Comparison of ENCODE assay signal across 15 cellular contexts in the genomic region with DNA sequence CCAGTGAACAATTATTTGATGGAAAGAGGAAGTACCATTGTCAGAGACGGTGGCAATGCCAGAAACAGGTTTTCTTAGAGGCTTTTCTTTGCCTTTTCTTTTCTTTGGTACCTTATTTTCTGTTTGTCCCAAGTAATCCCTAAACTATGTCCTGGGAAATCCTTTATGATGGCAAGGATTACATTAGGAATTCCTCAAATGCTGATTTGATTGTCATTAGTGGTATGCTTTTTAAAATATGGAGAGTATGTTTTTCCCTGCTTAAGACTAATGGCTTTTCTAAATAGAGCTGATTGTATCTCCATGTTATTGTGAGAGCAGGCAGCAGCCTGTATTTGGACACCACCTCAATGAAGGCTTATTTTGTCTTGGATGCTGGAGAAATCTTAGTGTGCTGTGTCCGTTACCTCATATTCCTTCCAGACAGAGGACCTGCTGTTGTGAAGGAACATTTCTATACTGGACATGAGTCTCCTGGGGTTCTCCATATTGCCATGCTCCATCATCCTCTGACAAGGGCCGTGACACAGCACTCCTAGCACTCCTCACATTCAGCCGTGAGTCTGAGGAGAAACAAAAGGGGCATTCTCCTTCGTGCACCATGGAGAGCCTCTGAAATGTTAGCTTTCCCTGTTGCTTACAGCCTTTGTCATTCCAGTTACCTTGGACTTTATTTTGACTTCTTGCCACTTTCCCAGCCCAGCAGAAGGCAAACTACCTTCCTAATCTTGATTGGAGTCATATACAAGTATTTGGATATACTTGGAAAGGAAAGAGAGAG. TPM values are rescaled to one million over a fixed set of nuclear protein-coding genes. Genes with fewer than 3 reads are reported as not detected.
DNase-seq lines count a peak whose midpoint lies in the region; ATAC-seq and TF ChIP-seq lines count a peak whose summit lies in the region.
"Had no signal": no experiment of that assay in that cellular context is flagged by ENCODE, and none has a peak within 500 bp of the region (broad histone marks: within the 10 kb centered on the region; RNA-seq: fewer than 3 reads in every experiment).

No MANE protein-coding gene starts in this region.

- H3K9ac ChIP-seq in HUES48 (ENCODE audit: low read depth, low read length), result no peak overlapping the region
- no peak overlapping the region for H3K9ac ChIP-seq in parathyroid adenoma
- H3K9ac ChIP-seq in PC-3 (ENCODE audit: low read length), result no peak overlapping the region
- no peak overlapping the region for H3K9ac ChIP-seq in smooth muscle cell (ENCODE audit: low read depth)

- TF ChIP-seq CTCF in parathyroid adenoma (IDR thresholded peaks at IDR 0.05) (no peak), PC-3 (conservative IDR thresholded peaks at IDR 0.05; ENCODE audit: low read depth, low read length) (no peak), prostate gland (IDR thresholded peaks at IDR 0.05) (no peak), smooth muscle cell (IDR thresholded peaks at IDR 0.05; ENCODE audit: borderline replicate concordance, insufficient read depth, poor library complexity, severe bottlenecking) (no peak)

- 36% methylated on average over 5 of the region's 5 CpGs for WGBS in prostate gland
- WGBS in smooth muscle cell (ENCODE audit: low lambda C conversion rate), result 72% methylated on average over 5 of the region's 5 CpGs

- no peak for TF ChIP-seq POLR2A in prostate gland (IDR thresholded peaks at IDR 0.05)

- H2AFZ ChIP-seq in parathyroid adenoma, result no peak overlapping the region
- no peak overlapping the region for H2AFZ ChIP-seq in PC-3 (ENCODE audit: low read length)
- no peak overlapping the region for H2AFZ ChIP-seq in smooth muscle cell (ENCODE audit: low read depth)

- peak overlapping the region; percentile 83 for H3K27ac ChIP-seq in HUES48 (ENCODE audit: low read depth, low read length)
- peak overlapping the region; percentile 29 for H3K27ac ChIP-seq in parathyroid adenoma
- no peak overlapping the region for H3K27ac ChIP-seq in PC-3 (ENCODE audit: low read length)
- peak overlapping the region in 1 of 2 donors; percentile 11 for H3K27ac ChIP-seq in prostate gland
- no peak overlapping the region for H3K27ac ChIP-seq in smooth muscle cell (ENCODE audit: low read depth)
- H3K27ac ChIP-seq: epithelial cell of prostate had no signal

- peaks cover 7% of the 10 kb centered on the region for H3F3A ChIP-seq in PC-3 (ENCODE audit: low read length, unreplicated experiment)
- no peaks in the 10 kb centered on the region for H3F3A ChIP-seq in smooth muscle cell (ENCODE audit: low read depth)

- POLR2A ChIA-PET in PC-3 (lab: Charles Lee; ENCODE audit: unreplicated experiment), result no interaction called here

- H3K4me3 ChIP-seq in HUES48 (ENCODE audit: low read depth, low read length), result no peak overlapping the region
- H3K4me3 ChIP-seq in parathyroid adenoma (ENCODE audit: low read depth, low read length), result no peak overlapping the region
- no peak overlapping the region for H3K4me3 ChIP-seq in PC-3 (ENCODE audit: low read length)
- H3K4me3 ChIP-seq in prostate gland, result no peak overlapping the region
- H3K4me3 ChIP-seq in smooth muscle cell, result no peak overlapping the region

- DNase-seq in RPMI7951 (ENCODE audit: low read depth), result peak; percentile 5
- DNase-seq in globus pallidus (ENCODE audit: low spot score), result peak; percentile 77
- no peak for DNase-seq in PC-3
- DNase-seq in prostate gland (ENCODE audit: low spot score), result no peak
- DNase-seq in smooth muscle cell (lab: John Stamatoyannopoulos, UW; ENCODE audit: unreplicated experiment), result no peak
- DNase-seq: activated T-cell treated with anti-CD3 and anti-CD28 coated beads for 4 hours; aorta; CD8-positive, alpha-beta T cell; immature natural killer cell; natural killer cell had no signal

- H3K27me3 ChIP-seq in HUES48 (ENCODE audit: control insufficient read depth, insufficient read depth, low read length) (no peaks in the 10 kb centered on the region), parathyroid adenoma (ENCODE audit: control insufficient read depth, insufficient read depth, low read length) (no peaks in the 10 kb centered on the region), PC-3 (ENCODE audit: low read length) (no peaks in the 10 kb centered on the region), prostate gland (replicated peaks; ENCODE audit: insufficient read depth) (no peaks in the 10 kb centered on the region), smooth muscle cell (ENCODE audit: low read depth) (no peaks in the 10 kb centered on the region)

- no peaks in the 10 kb centered on the region for H3K9me2 ChIP-seq in PC-3 (replicated peaks; ENCODE audit: low read length)

- BruUV-seq in PC-3 (replicated peaks; lab: Mats Ljungman, UMichigan), result no TSS peak

- H4K20me1 ChIP-seq in PC-3 (ENCODE audit: low read length) (no peaks in the 10 kb centered on the region), smooth muscle cell (ENCODE audit: low read depth) (peaks cover 5% of the 10 kb centered on the region)

- intact Hi-C loops in PC-3 (cut with micrococcal nuclease), result no loop called here
- intact Hi-C loops in prostate gland (cut with DNase I), result no loop called here

- peaks cover 15% of the 10 kb centered on the region for H3K36me3 ChIP-seq in HUES48 (ENCODE audit: control insufficient read depth, insufficient read depth, low read length)
- no peaks in the 10 kb centered on the region for H3K36me3 ChIP-seq in parathyroid adenoma (ENCODE audit: control insufficient read depth, insufficient read depth, low read length)
- no peaks in the 10 kb centered on the region for H3K36me3 ChIP-seq in PC-3 (ENCODE audit: low read depth, low read length)
- H3K36me3 ChIP-seq in prostate gland, result no peaks in the 10 kb centered on the region
- no peaks in the 10 kb centered on the region for H3K36me3 ChIP-seq in smooth muscle cell (ENCODE audit: low read depth)

- CTCF ChIA-PET in PC-3 (lab: Charles Lee), result no interaction called here

- H3K79me2 ChIP-seq in parathyroid adenoma (no peaks in the 10 kb centered on the region), PC-3 (ENCODE audit: low read length) (no peaks in the 10 kb centered on the region), smooth muscle cell (ENCODE audit: low read depth) (no peaks in the 10 kb centered on the region)

- ATAC-seq in PC-3 (no peak), HG03280 (IDR thresholded peaks at IDR 0.05; ENCODE audit: unreplicated experiment) (no peak)
- ATAC-seq: CD8-positive, alpha-beta T cell; natural killer cell; Panc1 had no signal

- H3K9me3 ChIP-seq in HUES48 (ENCODE audit: control insufficient read depth, insufficient read depth, low read length), result no peaks in the 10 kb centered on the region
- H3K9me3 ChIP-seq in parathyroid adenoma (ENCODE audit: control insufficient read depth, low read length), result no peaks in the 10 kb centered on the region
- H3K9me3 ChIP-seq in PC-3 (ENCODE audit: low read length), result no peaks in the 10 kb centered on the region
- H3K9me3 ChIP-seq in prostate gland, result no peaks in the 10 kb centered on the region
- no peaks in the 10 kb centered on the region for H3K9me3 ChIP-seq in smooth muscle cell (replicated peaks; ENCODE audit: low read depth)

- peaks cover 9% of the 10 kb centered on the region for H3K4me1 ChIP-seq in HUES48 (ENCODE audit: control insufficient read depth, insufficient read depth, low read length)
- no peaks in the 10 kb centered on the region for H3K4me1 ChIP-seq in parathyroid adenoma
- peaks cover 18% of the 10 kb centered on the region for H3K4me1 ChIP-seq in PC-3 (ENCODE audit: insufficient read depth, low read length)
- H3K4me1 ChIP-seq in prostate gland (replicated peaks), result no peaks in the 10 kb centered on the region
- no peaks in the 10 kb centered on the region for H3K4me1 ChIP-seq in smooth muscle cell (ENCODE audit: low read depth)

- no peak overlapping the region for H3K4me2 ChIP-seq in parathyroid adenoma (ENCODE audit: low read length)
- no peak overlapping the region for H3K4me2 ChIP-seq in PC-3 (ENCODE audit: low read length)
- H3K4me2 ChIP-seq in smooth muscle cell, result no peak overlapping the region

RNA-seq across cellular contexts. Expression of gene TECTA, which starts 29.4 kb away (rescaled TPM):
- total RNA-seq in RPMI7951 (2014; rRNA removed; shearing (Covaris generic)), result 0.12 TPM in 1 of 2 replicates, not detected in the other
- total RNA-seq in PC-3 (2014; rRNA removed), result 0.11 and 0.46 TPM in 2 replicates
- 1 to 10 TPM in 1 of 2 donors, under 1 TPM in 1; 0.41 to 1.6 TPM for total RNA-seq in prostate gland
- 1.5 TPM in 2 replicates for total RNA-seq in smooth muscle cell
- 0.59 and 1.4 TPM in 2 replicates for polyA plus RNA-seq in smooth muscle cell

RNA-seq across cellular contexts. Expression of gene TBCEL, which starts 47.7 kb away (rescaled TPM):
- 10.6 and 11.3 TPM in 2 replicates for total RNA-seq in RPMI7951 (2014; rRNA removed; shearing (Covaris generic))
- total RNA-seq in PC-3 (2014; rRNA removed) (6.6 and 7.8 TPM in 2 replicates), prostate gland (10 to 100 TPM; 21.9 to 34.4 TPM), smooth muscle cell (16.0 and 16.6 TPM in 2 replicates)
- polyA plus RNA-seq in smooth muscle cell, result 8.3 and 9.6 TPM in 2 replicates

Comparison
In these comparisons a context has a peak if more than half of its experiments do, and no peak if none do; other contexts are left out.
1. H3K27ac ChIP-seq: peak in HUES48 (single experiment) and parathyroid adenoma (single experiment); none in PC-3 (single experiment) and smooth muscle cell (single experiment).
2. DNase-seq: peak in RPMI7951 (single experiment) and globus pallidus (single experiment); none in PC-3 (single experiment), prostate gland (single experiment) and smooth muscle cell (single experiment).